ENCODE assay signal across 1 cellular context in the genomic region with DNA sequence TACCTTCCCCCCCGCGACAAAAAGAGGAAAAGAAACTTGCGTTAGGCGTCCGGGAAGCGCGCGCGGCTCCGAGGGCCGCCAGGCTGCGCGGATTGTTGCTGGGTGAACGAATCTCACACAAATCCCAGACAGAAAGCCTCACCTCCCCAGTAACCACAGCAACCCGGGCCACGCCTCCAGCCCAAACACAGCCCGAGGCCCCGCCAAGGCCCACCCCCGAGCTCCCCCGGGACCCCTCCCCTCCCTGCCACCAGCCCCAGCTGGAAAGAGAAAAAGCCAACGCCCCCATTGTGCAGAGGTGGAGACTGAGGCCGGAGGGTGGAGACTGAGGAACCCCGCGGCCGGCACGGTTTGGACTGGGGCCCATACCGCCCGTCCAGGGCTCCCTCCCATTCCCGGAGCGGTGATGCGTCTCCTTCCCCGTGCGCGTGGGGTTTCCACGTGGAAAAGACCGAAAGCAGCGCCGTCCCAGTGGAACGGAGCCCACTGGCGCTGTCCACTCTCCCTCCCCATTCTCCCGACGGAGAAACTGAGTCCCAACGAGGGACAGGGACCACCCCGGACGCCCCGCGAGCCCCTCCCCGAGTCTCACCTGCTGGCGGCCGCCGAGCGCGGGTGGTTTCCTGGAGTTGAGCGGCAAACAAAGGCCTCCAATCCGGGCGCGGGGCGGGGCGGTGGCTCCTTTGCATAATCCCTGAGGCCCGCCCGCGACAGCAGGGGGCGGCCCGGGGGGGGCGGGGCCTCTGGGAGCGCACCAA.
TF ChIP-seq lines count a peak whose summit lies in the region.

No MANE protein-coding gene starts in this region.

TF ChIP-seq in WTC11, 78 proteins besides CTCF, POLR2A, EP300 and RAD21 (continued from another document and continues in another):
- TF ChIP-seq, protein P1, sequence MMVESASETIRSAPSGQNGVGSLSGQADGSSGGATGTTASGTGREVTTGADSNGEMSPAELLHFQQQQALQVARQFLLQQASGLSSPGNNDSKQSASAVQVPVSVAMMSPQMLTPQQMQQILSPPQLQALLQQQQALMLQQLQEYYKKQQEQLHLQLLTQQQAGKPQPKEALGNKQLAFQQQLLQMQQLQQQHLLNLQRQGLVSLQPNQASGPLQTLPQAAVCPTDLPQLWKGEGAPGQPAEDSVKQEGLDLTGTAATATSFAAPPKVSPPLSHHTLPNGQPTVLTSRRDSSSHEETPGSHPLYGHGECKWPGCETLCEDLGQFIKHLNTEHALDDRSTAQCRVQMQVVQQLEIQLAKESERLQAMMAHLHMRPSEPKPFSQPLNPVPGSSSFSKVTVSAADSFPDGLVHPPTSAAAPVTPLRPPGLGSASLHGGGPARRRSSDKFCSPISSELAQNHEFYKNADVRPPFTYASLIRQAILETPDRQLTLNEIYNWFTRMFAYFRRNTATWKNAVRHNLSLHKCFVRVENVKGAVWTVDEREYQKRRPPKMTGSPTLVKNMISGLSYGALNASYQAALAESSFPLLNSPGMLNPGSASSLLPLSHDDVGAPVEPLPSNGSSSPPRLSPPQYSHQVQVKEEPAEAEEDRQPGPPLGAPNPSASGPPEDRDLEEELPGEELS (CRISPR knock-in tag; IDR thresholded peaks at IDR 0.05), result no peak
- TF ChIP-seq HMGA2 (CRISPR knock-in tag; IDR thresholded peaks at IDR 0.05) (no peak), SMAD3 (CRISPR knock-in tag; IDR thresholded peaks at IDR 0.05; ENCODE audit: borderline replicate concordance) (no peak), TCF7 (CRISPR knock-in tag; IDR thresholded peaks at IDR 0.05; ENCODE audit: low read depth) (no peak), IRF1 (CRISPR knock-in tag; IDR thresholded peaks at IDR 0.05) (no peak), ZNF121 (CRISPR knock-in tag; IDR thresholded peaks at IDR 0.05) (peak; percentile 81), ZNF396 (CRISPR knock-in tag; IDR thresholded peaks at IDR 0.05; ENCODE audit: borderline replicate concordance) (peak; percentile 96), GABPB1 (CRISPR knock-in tag; IDR thresholded peaks at IDR 0.05) (no peak), NR3C1 (CRISPR knock-in tag; conservative IDR thresholded peaks at IDR 0.05; ENCODE audit: low read depth) (no peak), SP1 (CRISPR knock-in tag; conservative IDR thresholded peaks at IDR 0.05) (peak; percentile 80), TEAD1 (CRISPR knock-in tag; IDR thresholded peaks at IDR 0.05) (no peak), GTF2I (CRISPR knock-in tag; conservative IDR thresholded peaks at IDR 0.05) (peak; percentile 100), ZNF317 (CRISPR knock-in tag; IDR thresholded peaks at IDR 0.05; ENCODE audit: borderline replicate concordance, low read depth) (no peak), NR2C2 (CRISPR knock-in tag; IDR thresholded peaks at IDR 0.05) (no peak), E2F4 (CRISPR knock-in tag; IDR thresholded peaks at IDR 0.05; ENCODE audit: borderline replicate concordance, low read depth) (no peak), NFYB (CRISPR knock-in tag; conservative IDR thresholded peaks at IDR 0.05; ENCODE audit: low read depth) (peak; percentile 59; the same call in 1 of the 2 replicates), FOXJ3 (CRISPR knock-in tag; IDR thresholded peaks at IDR 0.05; ENCODE audit: borderline replicate concordance) (no peak), ATF3 (CRISPR knock-in tag; conservative IDR thresholded peaks at IDR 0.05) (no peak), JAZF1 (CRISPR knock-in tag; IDR thresholded peaks at IDR 0.05) (no peak), ZNF232 (CRISPR knock-in tag; IDR thresholded peaks at IDR 0.05) (no peak), ETV6 (CRISPR knock-in tag; IDR thresholded peaks at IDR 0.05) (no peak), ATF2 (CRISPR knock-in tag; IDR thresholded peaks at IDR 0.05; ENCODE audit: borderline replicate concordance, low read depth) (no peak), ZNF423 (CRISPR knock-in tag; IDR thresholded peaks at IDR 0.05) (peak; percentile 59), ATF6 (CRISPR knock-in tag; IDR thresholded peaks at IDR 0.05) (no peak), E2F1 (CRISPR knock-in tag; IDR thresholded peaks at IDR 0.05) (no peak)
- TF ChIP-seq, protein P2, sequence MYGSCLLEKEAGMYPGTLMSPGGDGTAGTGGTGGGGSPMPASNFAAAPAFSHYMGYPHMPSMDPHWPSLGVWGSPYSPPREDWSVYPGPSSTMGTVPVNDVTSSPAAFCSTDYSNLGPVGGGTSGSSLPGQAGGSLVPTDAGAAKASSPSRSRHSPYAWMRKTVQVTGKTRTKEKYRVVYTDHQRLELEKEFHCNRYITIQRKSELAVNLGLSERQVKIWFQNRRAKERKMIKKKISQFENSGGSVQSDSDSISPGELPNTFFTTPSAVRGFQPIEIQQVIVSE (CRISPR knock-in tag; IDR thresholded peaks at IDR 0.05; ENCODE audit: borderline replicate concordance), result no peak
- TF ChIP-seq, protein P3, sequence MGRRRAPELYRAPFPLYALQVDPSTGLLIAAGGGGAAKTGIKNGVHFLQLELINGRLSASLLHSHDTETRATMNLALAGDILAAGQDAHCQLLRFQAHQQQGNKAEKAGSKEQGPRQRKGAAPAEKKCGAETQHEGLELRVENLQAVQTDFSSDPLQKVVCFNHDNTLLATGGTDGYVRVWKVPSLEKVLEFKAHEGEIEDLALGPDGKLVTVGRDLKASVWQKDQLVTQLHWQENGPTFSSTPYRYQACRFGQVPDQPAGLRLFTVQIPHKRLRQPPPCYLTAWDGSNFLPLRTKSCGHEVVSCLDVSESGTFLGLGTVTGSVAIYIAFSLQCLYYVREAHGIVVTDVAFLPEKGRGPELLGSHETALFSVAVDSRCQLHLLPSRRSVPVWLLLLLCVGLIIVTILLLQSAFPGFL (CRISPR knock-in tag; IDR thresholded peaks at IDR 0.05; ENCODE audit: borderline replicate concordance), result no peak
- TF ChIP-seq, protein P4, sequence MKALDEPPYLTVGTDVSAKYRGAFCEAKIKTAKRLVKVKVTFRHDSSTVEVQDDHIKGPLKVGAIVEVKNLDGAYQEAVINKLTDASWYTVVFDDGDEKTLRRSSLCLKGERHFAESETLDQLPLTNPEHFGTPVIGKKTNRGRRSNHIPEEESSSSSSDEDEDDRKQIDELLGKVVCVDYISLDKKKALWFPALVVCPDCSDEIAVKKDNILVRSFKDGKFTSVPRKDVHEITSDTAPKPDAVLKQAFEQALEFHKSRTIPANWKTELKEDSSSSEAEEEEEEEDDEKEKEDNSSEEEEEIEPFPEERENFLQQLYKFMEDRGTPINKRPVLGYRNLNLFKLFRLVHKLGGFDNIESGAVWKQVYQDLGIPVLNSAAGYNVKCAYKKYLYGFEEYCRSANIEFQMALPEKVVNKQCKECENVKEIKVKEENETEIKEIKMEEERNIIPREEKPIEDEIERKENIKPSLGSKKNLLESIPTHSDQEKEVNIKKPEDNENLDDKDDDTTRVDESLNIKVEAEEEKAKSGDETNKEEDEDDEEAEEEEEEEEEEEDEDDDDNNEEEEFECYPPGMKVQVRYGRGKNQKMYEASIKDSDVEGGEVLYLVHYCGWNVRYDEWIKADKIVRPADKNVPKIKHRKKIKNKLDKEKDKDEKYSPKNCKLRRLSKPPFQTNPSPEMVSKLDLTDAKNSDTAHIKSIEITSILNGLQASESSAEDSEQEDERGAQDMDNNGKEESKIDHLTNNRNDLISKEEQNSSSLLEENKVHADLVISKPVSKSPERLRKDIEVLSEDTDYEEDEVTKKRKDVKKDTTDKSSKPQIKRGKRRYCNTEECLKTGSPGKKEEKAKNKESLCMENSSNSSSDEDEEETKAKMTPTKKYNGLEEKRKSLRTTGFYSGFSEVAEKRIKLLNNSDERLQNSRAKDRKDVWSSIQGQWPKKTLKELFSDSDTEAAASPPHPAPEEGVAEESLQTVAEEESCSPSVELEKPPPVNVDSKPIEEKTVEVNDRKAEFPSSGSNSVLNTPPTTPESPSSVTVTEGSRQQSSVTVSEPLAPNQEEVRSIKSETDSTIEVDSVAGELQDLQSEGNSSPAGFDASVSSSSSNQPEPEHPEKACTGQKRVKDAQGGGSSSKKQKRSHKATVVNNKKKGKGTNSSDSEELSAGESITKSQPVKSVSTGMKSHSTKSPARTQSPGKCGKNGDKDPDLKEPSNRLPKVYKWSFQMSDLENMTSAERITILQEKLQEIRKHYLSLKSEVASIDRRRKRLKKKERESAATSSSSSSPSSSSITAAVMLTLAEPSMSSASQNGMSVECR (CRISPR knock-in tag; IDR thresholded peaks at IDR 0.05; ENCODE audit: borderline replicate concordance), result 0 out of 2 replicates have a peak, but pooled peaks have one; percentile 34
- TF ChIP-seq, protein P5, sequence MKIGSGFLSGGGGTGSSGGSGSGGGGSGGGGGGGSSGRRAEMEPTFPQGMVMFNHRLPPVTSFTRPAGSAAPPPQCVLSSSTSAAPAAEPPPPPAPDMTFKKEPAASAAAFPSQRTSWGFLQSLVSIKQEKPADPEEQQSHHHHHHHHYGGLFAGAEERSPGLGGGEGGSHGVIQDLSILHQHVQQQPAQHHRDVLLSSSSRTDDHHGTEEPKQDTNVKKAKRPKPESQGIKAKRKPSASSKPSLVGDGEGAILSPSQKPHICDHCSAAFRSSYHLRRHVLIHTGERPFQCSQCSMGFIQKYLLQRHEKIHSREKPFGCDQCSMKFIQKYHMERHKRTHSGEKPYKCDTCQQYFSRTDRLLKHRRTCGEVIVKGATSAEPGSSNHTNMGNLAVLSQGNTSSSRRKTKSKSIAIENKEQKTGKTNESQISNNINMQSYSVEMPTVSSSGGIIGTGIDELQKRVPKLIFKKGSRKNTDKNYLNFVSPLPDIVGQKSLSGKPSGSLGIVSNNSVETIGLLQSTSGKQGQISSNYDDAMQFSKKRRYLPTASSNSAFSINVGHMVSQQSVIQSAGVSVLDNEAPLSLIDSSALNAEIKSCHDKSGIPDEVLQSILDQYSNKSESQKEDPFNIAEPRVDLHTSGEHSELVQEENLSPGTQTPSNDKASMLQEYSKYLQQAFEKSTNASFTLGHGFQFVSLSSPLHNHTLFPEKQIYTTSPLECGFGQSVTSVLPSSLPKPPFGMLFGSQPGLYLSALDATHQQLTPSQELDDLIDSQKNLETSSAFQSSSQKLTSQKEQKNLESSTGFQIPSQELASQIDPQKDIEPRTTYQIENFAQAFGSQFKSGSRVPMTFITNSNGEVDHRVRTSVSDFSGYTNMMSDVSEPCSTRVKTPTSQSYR (CRISPR knock-in tag; IDR thresholded peaks at IDR 0.05), result no peak
